In genomic region chr11:102229510-102230119, GRCh38 we compare ENCODE assay signal across 19 cellular contexts.
A peak's percentile ranks its signal among the peaks of the same experiment; 100 is the strongest.
DNase-seq lines count a peak whose midpoint lies in the region; ATAC-seq, FAIRE-seq and TF ChIP-seq lines count a peak whose summit lies in the region.
"Had no signal": no experiment of that assay in that cellular context is flagged by ENCODE, and none has a peak within 500 bp of the region (broad histone marks: within the 10 kb centered on the region; RNA-seq: fewer than 3 reads in every experiment).

No MANE protein-coding gene starts in this region.

- TF ChIP-seq CTCF in gastroesophageal sphincter (IDR thresholded peaks at IDR 0.05): no peak
- no peak for TF ChIP-seq CTCF in pancreas (IDR thresholded peaks at IDR 0.05)

- no peak for FAIRE-seq in pancreas (lab: Jason Lieb, UNC)

- intact Hi-C loops in pancreas (cut with DNase I): no loop called here

- H3K4me3 ChIP-seq in gastroesophageal sphincter (no peak overlapping the region), pancreas (no peak overlapping the region)
- H3K4me3 ChIP-seq: ovary, vagina had no signal

- peaks cover 0 to 41% of the 10 kb centered on the region in 2 donors for H3K36me3 ChIP-seq in gastroesophageal sphincter
- no peaks in the 10 kb centered on the region for H3K36me3 ChIP-seq in pancreas
- H3K36me3 ChIP-seq: ovary had no signal

- H3K9me3 ChIP-seq in gastroesophageal sphincter (no peaks in the 10 kb centered on the region), pancreas (no peaks in the 10 kb centered on the region)
- H3K9me3 ChIP-seq: ovary, vagina had no signal

- H3K27ac ChIP-seq in gastroesophageal sphincter: peak overlapping the region in 3 of 4 donors; percentile 38 to 42 (median 39)
- H3K27ac ChIP-seq in pancreas: no peak overlapping the region
- H3K27ac ChIP-seq: ovary, vagina had no signal

- TF ChIP-seq POLR2A in gastroesophageal sphincter (IDR thresholded peaks at IDR 0.05): no peak

- DNase-seq in COLO829 (ENCODE audit: low spot score) (peak; percentile 49), RPMI7951 (ENCODE audit: low read depth) (peak; percentile 65), pancreas (no peak), NCI-H510A (lab: John Stamatoyannopoulos, UW) (no peak)
- no peak for DNase-seq in stimulated activated CD8-positive, alpha-beta memory T cell treated with anti-CD3 and anti-CD28 coated beads, Interleukin-4, amount 100 ng/mL, for 48 hours
- DNase-seq: activated CD4-positive, alpha-beta T cell treated with anti-CD3 and anti-CD28 coated beads, Interleukin-2, amount 10 ng/mL, durations not matched to agents 7 days and 5 days; activated CD8-positive, alpha-beta memory T cell treated with anti-CD3 and anti-CD28 coated beads, Interleukin-2, amount 50 U/mL, for 4 hours; central memory CD4-positive, alpha-beta T cell; effector CD4-positive, alpha-beta T cell; HFFc6; left ventricle myocardium superior; MV-4-11; NCI-H1930; NCI-H446 treated with DMSO at 0.1 percent for 48 hours; ovary had no signal

- no peak for TF ChIP-seq EP300 in gastroesophageal sphincter (IDR thresholded peaks at IDR 0.05)

- H3K27me3 ChIP-seq in gastroesophageal sphincter: no peaks in the 10 kb centered on the region
- no peaks in the 10 kb centered on the region for H3K27me3 ChIP-seq in pancreas
- H3K27me3 ChIP-seq: ovary, vagina had no signal

- peaks cover 0 to 47% (median 17%) of the 10 kb centered on the region in 3 donors for H3K4me1 ChIP-seq in gastroesophageal sphincter
- peaks cover 0 to 8% (median 4%) of the 10 kb centered on the region in 3 donors for H3K4me1 ChIP-seq in pancreas

- 32 to 38% methylated on average over 3 to 4 of the region's 4 CpGs for WGBS in gastroesophageal sphincter (ENCODE audit: low coverage in 1 of 2), 2 donors
- WGBS in pancreas, 2 donors: 28 to 33% methylated on average over 4 of the region's 4 CpGs

- ATAC-seq in gastroesophageal sphincter (no peak), pancreas (peak; percentile 57 to 72 (median 66)), GM19351 (IDR thresholded peaks at IDR 0.05; ENCODE audit: unreplicated experiment) (no peak)
- no peak for ATAC-seq in activated CD4-positive, CD25-positive, alpha-beta regulatory T cell treated with anti-CD3 and anti-CD28 coated beads, Interleukin-2, amount 50 U/mL, for 24 hours
- ATAC-seq: left ventricle myocardium superior had no signal

Comparison
In these comparisons a context has a peak if more than half of its experiments do, and no peak if none do; other contexts are left out.
1. DNase-seq: peak in COLO829 (single experiment) and RPMI7951 (single experiment); none in pancreas (0 of 6), NCI-H510A (single experiment) and stimulated activated CD8-positive, alpha-beta memory T cell treated with anti-CD3 and anti-CD28 coated beads, Interleukin-4, amount 100 ng/mL, for 48 hours (single experiment).
2. ATAC-seq: peak in pancreas (4 of 4); none in gastroesophageal sphincter (single experiment), activated CD4-positive, CD25-positive, alpha-beta regulatory T cell treated with anti-CD3 and anti-CD28 coated beads, Interleukin-2, amount 50 U/mL, for 24 hours (0 of 2) and GM19351 (single experiment).
3. H3K27ac ChIP-seq: peak in gastroesophageal sphincter (3 of 4); none in pancreas (0 of 4).